ENCODE assay signal across 29 cellular contexts in the genomic region with DNA sequence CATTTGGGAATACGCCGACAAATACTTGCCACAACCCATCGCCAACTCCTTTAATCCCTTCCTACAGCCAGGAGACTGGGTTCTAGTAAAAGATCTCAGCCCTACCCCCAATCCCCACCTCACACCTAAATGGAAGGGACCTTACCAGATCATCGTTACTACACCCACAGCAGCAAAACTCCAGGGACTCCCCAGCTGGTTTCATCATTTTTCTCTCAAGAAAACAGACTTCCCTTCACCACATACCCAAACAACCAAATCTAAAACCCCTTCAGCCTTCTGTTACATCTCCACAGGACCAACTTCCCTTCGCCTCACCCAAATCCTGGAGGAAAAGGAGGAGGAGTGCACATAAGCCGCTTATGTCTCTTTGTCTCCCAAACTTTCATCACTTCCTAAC. TPM values are rescaled to one million over a fixed set of nuclear protein-coding genes. Genes with fewer than 3 reads are reported as not detected.
"Had no signal": no experiment of that assay in that cellular context is flagged by ENCODE, and none has a peak within 500 bp of the region (broad histone marks: within the 10 kb centered on the region; RNA-seq: fewer than 3 reads in every experiment).

No MANE protein-coding gene starts in this region.

- H3K36me3 Mint-ChIP-seq: immature natural killer cell; naive thymus-derived CD8-positive, alpha-beta T cell; stimulated activated effector memory CD8-positive, alpha-beta T cell treated with anti-CD3 and anti-CD28 coated beads, Interleukin-12 subunit alpha, Interleukin-12 subunit beta, amount 100 ng/mL, for 72 hours had no signal

- H3K4me3 Mint-ChIP-seq: immature natural killer cell; naive thymus-derived CD8-positive, alpha-beta T cell; nephron progenitor cell; stimulated activated effector memory CD8-positive, alpha-beta T cell treated with anti-CD3 and anti-CD28 coated beads, Interleukin-12 subunit alpha, Interleukin-12 subunit beta, amount 100 ng/mL, for 72 hours had no signal

- ATAC-seq: foreskin keratinocyte; gastroesophageal sphincter; left ventricle myocardium superior; lower lobe of right lung; naive thymus-derived CD8-positive, alpha-beta T cell; psoas muscle; right cardiac atrium; stimulated activated effector memory CD8-positive, alpha-beta T cell treated with anti-CD3 and anti-CD28 coated beads, Interleukin-12 subunit alpha, Interleukin-12 subunit beta, amount 100 ng/mL, for 72 hours had no signal

- H3K27ac Mint-ChIP-seq: immature natural killer cell; naive thymus-derived CD8-positive, alpha-beta T cell; nephron progenitor cell; stimulated activated effector memory CD8-positive, alpha-beta T cell treated with anti-CD3 and anti-CD28 coated beads, Interleukin-12 subunit alpha, Interleukin-12 subunit beta, amount 100 ng/mL, for 72 hours had no signal

- DNase-seq: dermis blood vessel endothelial cell; effector memory CD4-positive, alpha-beta T cell; foreskin keratinocyte; hypothalamus; immature natural killer cell; islet precursor cell; kidney glomerular epithelial cell; left ventricle myocardium superior; lower lobe of right lung; naive thymus-derived CD8-positive, alpha-beta T cell; nephron progenitor cell; occipital lobe; ovary; posterior cingulate gyrus; psoas muscle; right cardiac atrium; sigmoid colon; stimulated activated CD4-positive, alpha-beta T cell treated with anti-CD3 and anti-CD28 coated beads, Interleukin-2, amount 100 ng/mL, for 24 hours; stimulated activated CD4-positive, alpha-beta T cell treated with anti-CD3 and anti-CD28 coated beads, Interleukin-4, amount 100 ng/mL, for 24 hours; stimulated activated naive CD4-positive, alpha-beta T cell treated with Interleukin-2 at 50 U/mL for 16 hours; stomach; thyroid gland; trophoblast cell had no signal

- FAIRE-seq: endothelial cell of umbilical vein had no signal

- H3K4me3 ChIP-seq: esophagus muscularis mucosa, gastroesophageal sphincter, lower lobe of right lung, ovary, psoas muscle, sigmoid colon, stomach, thyroid gland, vagina had no signal

- H3K9me3 Mint-ChIP-seq: immature natural killer cell; naive thymus-derived CD8-positive, alpha-beta T cell; stimulated activated effector memory CD8-positive, alpha-beta T cell treated with anti-CD3 and anti-CD28 coated beads, Interleukin-12 subunit alpha, Interleukin-12 subunit beta, amount 100 ng/mL, for 72 hours had no signal

- H3K4me1 Mint-ChIP-seq: immature natural killer cell; naive thymus-derived CD8-positive, alpha-beta T cell; stimulated activated effector memory CD8-positive, alpha-beta T cell treated with anti-CD3 and anti-CD28 coated beads, Interleukin-12 subunit alpha, Interleukin-12 subunit beta, amount 100 ng/mL, for 72 hours had no signal

RNA-seq across cellular contexts. Expression of a gene that starts 23.7 kb away (rescaled TPM):
- total RNA-seq: endothelial cell of umbilical vein, epithelial cell of proximal tubule had no signal
